In genomic region chr3:134059680-134060560, GRCh38 we compare ENCODE assay signal across 1 cellular context.
A peak's percentile ranks its signal among the peaks of the same experiment; 100 is the strongest.
TF ChIP-seq lines count a peak whose summit lies in the region.

No MANE protein-coding gene starts in this region.

TF ChIP-seq in HepG2, 621 proteins besides CTCF, POLR2A, EP300 and RAD21 (continued from another document):
- TF ChIP-seq RERE (CRISPR knock-in tag; IDR thresholded peaks at IDR 0.05; ENCODE audit: low read depth) = 0 out of 2 replicates have a peak, but pooled peaks have one; percentile 55
- TF ChIP-seq ZNF136 (CRISPR knock-in tag; IDR thresholded peaks at IDR 0.05; ENCODE audit: low read depth) = no peak
- 0 out of 2 replicates have a peak, but pooled peaks have one; percentile 34 for TF ChIP-seq THAP11 (CRISPR knock-in tag; IDR thresholded peaks at IDR 0.05)
- TF ChIP-seq ZNF567 (CRISPR knock-in tag; IDR thresholded peaks at IDR 0.05; ENCODE audit: borderline replicate concordance) = no peak
- TF ChIP-seq ZNF235 (CRISPR knock-in tag; IDR thresholded peaks at IDR 0.05; ENCODE audit: borderline replicate concordance) = no peak
- TF ChIP-seq ATAD3A (CRISPR knock-in tag; IDR thresholded peaks at IDR 0.05) = no peak
